ENCODE assay signal across 1 cellular context in genomic region chr11:34209809-34210208, GRCh38.
TF ChIP-seq lines count a peak whose summit lies in the region.

No MANE protein-coding gene starts in this region.

TF ChIP-seq in H1, 55 proteins besides CTCF, POLR2A, EP300 and RAD21:
- TF ChIP-seq SAP30 (IDR thresholded peaks at IDR 0.05; ENCODE audit: insufficient read depth, insufficient replicate concordance, low read length) (no peak), TAF7 (optimal IDR thresholded peaks at IDR 0.05; ENCODE audit: borderline replicate concordance, low read depth, low read length) (no peak), MAX (IDR thresholded peaks at IDR 0.05) (no peak), SIN3A (conservative IDR thresholded peaks at IDR 0.05 in 1 of 2, IDR thresholded peaks at IDR 0.05 in 1 of 2; ENCODE audit: low read depth in 1 of 2, low read length in 2 of 2) (no peak)
- TF ChIP-seq, protein P1, sequence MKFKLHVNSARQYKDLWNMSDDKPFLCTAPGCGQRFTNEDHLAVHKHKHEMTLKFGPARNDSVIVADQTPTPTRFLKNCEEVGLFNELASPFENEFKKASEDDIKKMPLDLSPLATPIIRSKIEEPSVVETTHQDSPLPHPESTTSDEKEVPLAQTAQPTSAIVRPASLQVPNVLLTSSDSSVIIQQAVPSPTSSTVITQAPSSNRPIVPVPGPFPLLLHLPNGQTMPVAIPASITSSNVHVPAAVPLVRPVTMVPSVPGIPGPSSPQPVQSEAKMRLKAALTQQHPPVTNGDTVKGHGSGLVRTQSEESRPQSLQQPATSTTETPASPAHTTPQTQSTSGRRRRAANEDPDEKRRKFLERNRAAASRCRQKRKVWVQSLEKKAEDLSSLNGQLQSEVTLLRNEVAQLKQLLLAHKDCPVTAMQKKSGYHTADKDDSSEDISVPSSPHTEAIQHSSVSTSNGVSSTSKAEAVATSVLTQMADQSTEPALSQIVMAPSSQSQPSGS (IDR thresholded peaks at IDR 0.05; ENCODE audit: low read length): no peak
- TF ChIP-seq, protein P2, sequence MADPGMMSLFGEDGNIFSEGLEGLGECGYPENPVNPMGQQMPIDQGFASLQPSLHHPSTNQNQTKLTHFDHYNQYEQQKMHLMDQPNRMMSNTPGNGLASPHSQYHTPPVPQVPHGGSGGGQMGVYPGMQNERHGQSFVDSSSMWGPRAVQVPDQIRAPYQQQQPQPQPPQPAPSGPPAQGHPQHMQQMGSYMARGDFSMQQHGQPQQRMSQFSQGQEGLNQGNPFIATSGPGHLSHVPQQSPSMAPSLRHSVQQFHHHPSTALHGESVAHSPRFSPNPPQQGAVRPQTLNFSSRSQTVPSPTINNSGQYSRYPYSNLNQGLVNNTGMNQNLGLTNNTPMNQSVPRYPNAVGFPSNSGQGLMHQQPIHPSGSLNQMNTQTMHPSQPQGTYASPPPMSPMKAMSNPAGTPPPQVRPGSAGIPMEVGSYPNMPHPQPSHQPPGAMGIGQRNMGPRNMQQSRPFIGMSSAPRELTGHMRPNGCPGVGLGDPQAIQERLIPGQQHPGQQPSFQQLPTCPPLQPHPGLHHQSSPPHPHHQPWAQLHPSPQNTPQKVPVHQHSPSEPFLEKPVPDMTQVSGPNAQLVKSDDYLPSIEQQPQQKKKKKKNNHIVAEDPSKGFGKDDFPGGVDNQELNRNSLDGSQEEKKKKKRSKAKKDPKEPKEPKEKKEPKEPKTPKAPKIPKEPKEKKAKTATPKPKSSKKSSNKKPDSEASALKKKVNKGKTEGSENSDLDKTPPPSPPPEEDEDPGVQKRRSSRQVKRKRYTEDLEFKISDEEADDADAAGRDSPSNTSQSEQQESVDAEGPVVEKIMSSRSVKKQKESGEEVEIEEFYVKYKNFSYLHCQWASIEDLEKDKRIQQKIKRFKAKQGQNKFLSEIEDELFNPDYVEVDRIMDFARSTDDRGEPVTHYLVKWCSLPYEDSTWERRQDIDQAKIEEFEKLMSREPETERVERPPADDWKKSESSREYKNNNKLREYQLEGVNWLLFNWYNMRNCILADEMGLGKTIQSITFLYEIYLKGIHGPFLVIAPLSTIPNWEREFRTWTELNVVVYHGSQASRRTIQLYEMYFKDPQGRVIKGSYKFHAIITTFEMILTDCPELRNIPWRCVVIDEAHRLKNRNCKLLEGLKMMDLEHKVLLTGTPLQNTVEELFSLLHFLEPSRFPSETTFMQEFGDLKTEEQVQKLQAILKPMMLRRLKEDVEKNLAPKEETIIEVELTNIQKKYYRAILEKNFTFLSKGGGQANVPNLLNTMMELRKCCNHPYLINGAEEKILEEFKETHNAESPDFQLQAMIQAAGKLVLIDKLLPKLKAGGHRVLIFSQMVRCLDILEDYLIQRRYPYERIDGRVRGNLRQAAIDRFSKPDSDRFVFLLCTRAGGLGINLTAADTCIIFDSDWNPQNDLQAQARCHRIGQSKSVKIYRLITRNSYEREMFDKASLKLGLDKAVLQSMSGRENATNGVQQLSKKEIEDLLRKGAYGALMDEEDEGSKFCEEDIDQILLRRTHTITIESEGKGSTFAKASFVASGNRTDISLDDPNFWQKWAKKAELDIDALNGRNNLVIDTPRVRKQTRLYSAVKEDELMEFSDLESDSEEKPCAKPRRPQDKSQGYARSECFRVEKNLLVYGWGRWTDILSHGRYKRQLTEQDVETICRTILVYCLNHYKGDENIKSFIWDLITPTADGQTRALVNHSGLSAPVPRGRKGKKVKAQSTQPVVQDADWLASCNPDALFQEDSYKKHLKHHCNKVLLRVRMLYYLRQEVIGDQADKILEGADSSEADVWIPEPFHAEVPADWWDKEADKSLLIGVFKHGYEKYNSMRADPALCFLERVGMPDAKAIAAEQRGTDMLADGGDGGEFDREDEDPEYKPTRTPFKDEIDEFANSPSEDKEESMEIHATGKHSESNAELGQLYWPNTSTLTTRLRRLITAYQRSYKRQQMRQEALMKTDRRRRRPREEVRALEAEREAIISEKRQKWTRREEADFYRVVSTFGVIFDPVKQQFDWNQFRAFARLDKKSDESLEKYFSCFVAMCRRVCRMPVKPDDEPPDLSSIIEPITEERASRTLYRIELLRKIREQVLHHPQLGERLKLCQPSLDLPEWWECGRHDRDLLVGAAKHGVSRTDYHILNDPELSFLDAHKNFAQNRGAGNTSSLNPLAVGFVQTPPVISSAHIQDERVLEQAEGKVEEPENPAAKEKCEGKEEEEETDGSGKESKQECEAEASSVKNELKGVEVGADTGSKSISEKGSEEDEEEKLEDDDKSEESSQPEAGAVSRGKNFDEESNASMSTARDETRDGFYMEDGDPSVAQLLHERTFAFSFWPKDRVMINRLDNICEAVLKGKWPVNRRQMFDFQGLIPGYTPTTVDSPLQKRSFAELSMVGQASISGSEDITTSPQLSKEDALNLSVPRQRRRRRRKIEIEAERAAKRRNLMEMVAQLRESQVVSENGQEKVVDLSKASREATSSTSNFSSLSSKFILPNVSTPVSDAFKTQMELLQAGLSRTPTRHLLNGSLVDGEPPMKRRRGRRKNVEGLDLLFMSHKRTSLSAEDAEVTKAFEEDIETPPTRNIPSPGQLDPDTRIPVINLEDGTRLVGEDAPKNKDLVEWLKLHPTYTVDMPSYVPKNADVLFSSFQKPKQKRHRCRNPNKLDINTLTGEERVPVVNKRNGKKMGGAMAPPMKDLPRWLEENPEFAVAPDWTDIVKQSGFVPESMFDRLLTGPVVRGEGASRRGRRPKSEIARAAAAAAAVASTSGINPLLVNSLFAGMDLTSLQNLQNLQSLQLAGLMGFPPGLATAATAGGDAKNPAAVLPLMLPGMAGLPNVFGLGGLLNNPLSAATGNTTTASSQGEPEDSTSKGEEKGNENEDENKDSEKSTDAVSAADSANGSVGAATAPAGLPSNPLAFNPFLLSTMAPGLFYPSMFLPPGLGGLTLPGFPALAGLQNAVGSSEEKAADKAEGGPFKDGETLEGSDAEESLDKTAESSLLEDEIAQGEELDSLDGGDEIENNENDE (IDR thresholded peaks at IDR 0.05; ENCODE audit: insufficient replicate concordance, low read length): no peak
